Comparison of ENCODE assay signal across 20 cellular contexts in genomic region chr2:189631849-189632248, GRCh38.
"Had no signal": no experiment of that assay in that cellular context is flagged by ENCODE, and none has a peak within 500 bp of the region (broad histone marks: within the 10 kb centered on the region; RNA-seq: fewer than 3 reads in every experiment).

No MANE protein-coding gene starts in this region.

- H3K27ac Mint-ChIP-seq: activated naive CD8-positive, alpha-beta T cell treated with anti-CD3 and anti-CD28 coated beads, Interleukin-2, amount 10 ng/mL, durations not matched to agents 7 days and 5 days; activated T-helper 1 cell treated with anti-CD3 and anti-CD28 coated beads, Interleukin-12 subunit alpha, Interleukin-12 subunit beta, Interleukin-2, Interleukin-4 antibody, amounts not matched to agents 30 ng/mL and 10 ng/mL and 1 ng/mL, durations not matched to agents 14 hours and 24 hours and 36 hours; effector memory CD8-positive, alpha-beta T cell; stimulated activated naive CD8-positive, alpha-beta T cell treated with anti-CD3 and anti-CD28 coated beads, Interleukin-15, amount 100 ng/mL, for 72 hours had no signal

- H3K9me3 ChIP-seq: left lung, right lobe of liver, testis, upper lobe of left lung had no signal

- H3K27ac ChIP-seq: epithelial cell of prostate, hepatocyte, left lung, right lobe of liver, testis, upper lobe of left lung had no signal

- H3K4me2 ChIP-seq: hepatocyte had no signal

- H3K27me3 ChIP-seq: hepatocyte, left lung, right lobe of liver, testis, upper lobe of left lung had no signal

- H3K36me3 Mint-ChIP-seq: activated naive CD8-positive, alpha-beta T cell treated with anti-CD3 and anti-CD28 coated beads, Interleukin-2, amount 10 ng/mL, durations not matched to agents 7 days and 5 days; naive thymus-derived CD8-positive, alpha-beta T cell had no signal

- H2AFZ ChIP-seq: hepatocyte had no signal

- H3K4me1 Mint-ChIP-seq: stimulated activated naive CD8-positive, alpha-beta T cell treated with anti-CD3 and anti-CD28 coated beads, Interleukin-15, amount 100 ng/mL, for 72 hours had no signal

- H3K4me1 ChIP-seq: left lung, right lobe of liver, testis had no signal

- DNase-seq: activated CD4-positive, alpha-beta T cell treated with anti-CD3 and anti-CD28 coated beads, Interleukin-2, amount 50 U/mL, for 1 hour; activated naive CD4-positive, alpha-beta T cell; activated naive CD8-positive, alpha-beta T cell treated with anti-CD3 and anti-CD28 coated beads, Interleukin-2, amount 10 ng/mL, durations not matched to agents 7 days and 5 days; anterior cingulate cortex; cerebellar nuclear complex; effector memory CD8-positive, alpha-beta T cell; kidney; left lung; mammary epithelial cell; naive thymus-derived CD8-positive, alpha-beta T cell; posterior cingulate gyrus; right lobe of liver; stimulated activated CD4-positive, alpha-beta T cell treated with anti-CD3 and anti-CD28 coated beads, Interleukin-1b, Interleukin-23, amount 100 ng/mL, for 48 hours; stimulated activated naive CD8-positive, alpha-beta T cell treated with anti-CD3 and anti-CD28 coated beads, Interleukin-15, amount 100 ng/mL, for 72 hours; testis; upper lobe of left lung had no signal

- H3K4me3 Mint-ChIP-seq: activated naive CD8-positive, alpha-beta T cell treated with anti-CD3 and anti-CD28 coated beads, Interleukin-2, amount 10 ng/mL, durations not matched to agents 7 days and 5 days; activated T-helper 1 cell treated with anti-CD3 and anti-CD28 coated beads, Interleukin-12 subunit alpha, Interleukin-12 subunit beta, Interleukin-2, Interleukin-4 antibody, amounts not matched to agents 30 ng/mL and 10 ng/mL and 1 ng/mL, durations not matched to agents 14 hours and 24 hours and 36 hours; dendritic cell treated with granulocyte-macrophage colony-stimulating factor and Interleukin-4, amounts not matched to agents 40 ng/mL and 50 ng/mL, for 4 days; effector memory CD8-positive, alpha-beta T cell; naive thymus-derived CD8-positive, alpha-beta T cell; stimulated activated naive CD8-positive, alpha-beta T cell treated with anti-CD3 and anti-CD28 coated beads, Interleukin-15, amount 100 ng/mL, for 72 hours had no signal

- H3K79me2 ChIP-seq: hepatocyte had no signal

- H3K4me3 ChIP-seq: hepatocyte, left lung, right lobe of liver, testis, upper lobe of left lung had no signal

- H3K9me3 Mint-ChIP-seq: activated naive CD8-positive, alpha-beta T cell treated with anti-CD3 and anti-CD28 coated beads, Interleukin-2, amount 10 ng/mL, durations not matched to agents 7 days and 5 days; activated T-helper 1 cell treated with anti-CD3 and anti-CD28 coated beads, Interleukin-12 subunit alpha, Interleukin-12 subunit beta, Interleukin-2, Interleukin-4 antibody, amounts not matched to agents 30 ng/mL and 10 ng/mL and 1 ng/mL, durations not matched to agents 14 hours and 24 hours and 36 hours; dendritic cell treated with granulocyte-macrophage colony-stimulating factor and Interleukin-4, amounts not matched to agents 40 ng/mL and 50 ng/mL, for 4 days; effector memory CD8-positive, alpha-beta T cell; naive thymus-derived CD8-positive, alpha-beta T cell; stimulated activated naive CD8-positive, alpha-beta T cell treated with anti-CD3 and anti-CD28 coated beads, Interleukin-15, amount 100 ng/mL, for 72 hours had no signal

- H3K36me3 ChIP-seq: left lung, right lobe of liver, upper lobe of left lung had no signal

- H3K27me3 Mint-ChIP-seq: dendritic cell treated with granulocyte-macrophage colony-stimulating factor and Interleukin-4, amounts not matched to agents 40 ng/mL and 50 ng/mL, for 4 days; effector memory CD8-positive, alpha-beta T cell; naive thymus-derived CD8-positive, alpha-beta T cell; stimulated activated naive CD8-positive, alpha-beta T cell treated with anti-CD3 and anti-CD28 coated beads, Interleukin-15, amount 100 ng/mL, for 72 hours had no signal
